In the genomic region with DNA sequence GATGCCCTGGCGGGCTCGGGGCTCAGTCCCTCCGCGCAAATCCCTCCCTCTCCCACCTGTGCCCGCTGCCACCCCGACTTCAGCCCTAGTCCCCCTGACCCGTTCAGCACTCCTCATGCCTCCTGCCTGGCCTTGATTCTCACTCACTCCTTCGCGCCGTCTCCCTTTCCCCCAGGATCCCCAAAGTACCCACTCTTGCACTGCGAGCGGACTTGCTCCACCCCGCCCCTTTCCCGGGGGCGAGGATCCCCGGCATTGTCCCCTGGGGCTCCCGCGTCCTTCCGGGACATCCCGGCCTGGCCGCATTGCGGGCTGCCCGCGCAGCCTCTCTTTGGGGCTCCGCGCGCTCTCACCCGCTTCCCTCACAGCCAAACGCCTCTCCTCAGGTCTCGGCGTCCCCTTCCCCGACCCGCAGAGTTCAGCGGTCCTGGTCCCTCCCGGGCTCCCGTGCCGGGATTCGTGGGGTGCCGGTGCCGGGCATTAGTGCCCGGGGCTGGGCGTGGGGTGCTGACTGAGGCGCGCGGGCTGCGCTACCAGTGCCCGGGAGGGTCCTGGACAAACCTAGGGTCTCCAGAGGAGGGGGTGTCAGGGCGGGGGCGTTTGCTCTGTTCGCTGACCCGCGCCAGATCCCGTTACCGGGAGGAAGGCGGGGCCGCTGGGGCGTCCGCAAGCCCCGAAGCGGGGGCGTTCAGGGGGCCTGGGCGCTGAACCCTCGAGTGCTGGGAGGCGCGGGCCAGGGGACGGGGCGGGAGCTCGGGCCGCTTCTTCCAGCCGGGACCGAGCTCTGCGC, we compare ENCODE assay signal across 8 cellular contexts. TPM values are rescaled to one million over a fixed set of nuclear protein-coding genes. Genes with fewer than 3 reads are reported as not detected.
A peak's percentile ranks its signal among the peaks of the same experiment; 100 is the strongest.
DNase-seq lines count a peak whose midpoint lies in the region; ATAC-seq, FAIRE-seq and TF ChIP-seq lines count a peak whose summit lies in the region.

No MANE protein-coding gene starts in this region.

- H3K27me3 Mint-ChIP-seq in chondrocyte (ENCODE audit: low read depth): no peaks in the 10 kb centered on the region

- H3K36me3 ChIP-seq in HepG2 (replicated peaks in 1 of 2; ENCODE audit: control insufficient read depth in 1 of 2, insufficient read depth in 2 of 2, low read length in 2 of 2): no peaks in the 10 kb centered on the region

- TF ChIP-seq CTCF in RWPE1 (conservative IDR thresholded peaks at IDR 0.05; ENCODE audit: low read depth): no peak
- no peak for TF ChIP-seq CTCF in chondrocyte (IDR thresholded peaks at IDR 0.05)
- TF ChIP-seq CTCF in HepG2 (CRISPR knock-in tag; IDR thresholded peaks at IDR 0.05): no peak

- H3K4me2 ChIP-seq in HepG2 (ENCODE audit: low read depth, low read length): peak overlapping the region; percentile 93

- TF ChIP-seq POLR2A in HepG2 (IDR thresholded peaks at IDR 0.05; ENCODE audit: insufficient read depth in 1 of 2, low read depth in 2 of 2, low read length in 2 of 2): no peak

- H3K4me1 Mint-ChIP-seq in chondrocyte (ENCODE audit: low read depth): peaks cover 50% of the 10 kb centered on the region

- H4K20me1 ChIP-seq in HepG2 (ENCODE audit: insufficient read depth, low read length): no peaks in the 10 kb centered on the region

- peaks cover 20 to 60% of the 10 kb centered on the region in 2 experiments for H3K27me3 ChIP-seq in HepG2 (ENCODE audit: control insufficient read depth in 1 of 2, insufficient read depth in 2 of 2, low read length in 2 of 2)

- peak overlapping the region; percentile 98 for H3K4me3 Mint-ChIP-seq in chondrocyte (ENCODE audit: unreplicated experiment)

- no peak for TF ChIP-seq RAD21 in HepG2 (CRISPR knock-in tag; IDR thresholded peaks at IDR 0.05)

- no peak overlapping the region for H3K9ac ChIP-seq in HepG2 (ENCODE audit: insufficient read depth, low read depth, low read length)

- H3K27ac ChIP-seq in RWPE1 (peak overlapping the region; percentile 78), HepG2 (ENCODE audit: extremely low read length, insufficient read depth, low read length) (no peak overlapping the region)

- FAIRE-seq in HepG2 (lab: Jason Lieb, UNC) (no peak), urothelium cell line (lab: Jason Lieb, UNC) (no peak)

- no peaks in the 10 kb centered on the region for H3K36me3 Mint-ChIP-seq in chondrocyte (ENCODE audit: low read depth)

- 48% methylated on average over 56 of the region's 72 CpGs for WGBS in HepG2 (ENCODE audit: low lambda C conversion rate)

- CTCF ChIA-PET in RWPE1 (lab: Yijun Ruan, JAX): interaction anchor here (0.5 to 2.7 kb wide), 3 partner anchors 291 to 766 kb away, joined by 3 to 28 read pairs (median 4); no protein-coding TSS in a partner anchor
- CTCF ChIA-PET in HepG2 (lab: Yijun Ruan, JAX; ENCODE audit: low intra/inter-chr PET ratio, low total read pairs): no interaction called here

- ATAC-seq in HepG2: peak; percentile 32

- POLR2A ChIA-PET in RWPE1 (lab: Yijun Ruan, JAX; ENCODE audit: low non-redundant PET) (no interaction called here), HepG2 (lab: Yijun Ruan, JAX) (no interaction called here)

- no TSS peak for BruUV-seq in HepG2 (replicated peaks; lab: Mats Ljungman, UMichigan)

- peaks cover 24% of the 10 kb centered on the region for H3K4me1 ChIP-seq in HepG2 (ENCODE audit: insufficient read depth, low read length)

- H2AFZ ChIP-seq in HepG2 (ENCODE audit: low read length): no peak overlapping the region

- H3K9me3 ChIP-seq in HepG2 (ENCODE audit: low read length): no peaks in the 10 kb centered on the region

- intact Hi-C loops in HepG2 (cut with micrococcal nuclease; ENCODE audit: unreplicated experiment): loop anchor here (5.0 kb wide), 1 partner anchor 289 kb away; no protein-coding TSS in a partner anchor

- no peaks in the 10 kb centered on the region for H3K79me2 ChIP-seq in HepG2 (ENCODE audit: insufficient read depth, low read length)

- peak overlapping the region; percentile 64 to 78 (median 66) for H3K4me3 ChIP-seq in HepG2 (replicated peaks in 1 of 3; ENCODE audit: insufficient read depth in 1 of 3, low read depth in 2 of 3, low read length in 3 of 3)

- peak overlapping the region; percentile 94 for H3K27ac Mint-ChIP-seq in chondrocyte (ENCODE audit: unreplicated experiment)

- TF ChIP-seq EP300 in HepG2 (IDR thresholded peaks at IDR 0.05; ENCODE audit: low read depth in 2 of 2, low read length in 2 of 2): no peak
- TF ChIP-seq EP300 in HepG2 (CRISPR knock-in tag; IDR thresholded peaks at IDR 0.05; ENCODE audit: borderline replicate concordance): no peak

- DNase-seq in ELF-1 (ENCODE audit: low read depth, low spot score): peak; percentile 27
- no peak for DNase-seq in RWPE1 (ENCODE audit: low spot score)
- peak; percentile 86 for DNase-seq in chondrocyte (ENCODE audit: low spot score)
- no peak for DNase-seq in HepG2 (ENCODE audit: low spot score)
- DNase-seq in stimulated activated CD8-positive, alpha-beta memory T cell treated with anti-CD3 and anti-CD28 coated beads, Interleukin-2, amount 100 ng/mL, for 48 hours (ENCODE audit: low read depth in 2 of 2): peak; percentile 31 to 46
- DNase-seq in AML-193 (lab: John Stamatoyannopoulos, UW): no peak
- no peak for DNase-seq in urothelium cell line (ENCODE audit: low spot score)
- DNase-seq in NCI-H2029 treated with DMSO at 0.1 percent for 48 hours (lab: John Stamatoyannopoulos, UW): no peak

- no peaks in the 10 kb centered on the region for H3K9me3 Mint-ChIP-seq in chondrocyte (ENCODE audit: low read depth)

- in situ Hi-C loops in HepG2 (cut with HindIII; ENCODE audit: extremely low pct_ligation_motif_present, low pct_unique_long_range_greater_than_20kb): loop anchor here (5.0 kb wide), 1 partner anchor 766 kb away; no protein-coding TSS in a partner anchor

TF ChIP-seq in HepG2, 621 proteins besides CTCF, POLR2A, EP300 and RAD21 (continues in another document):
- TF ChIP-seq ZNF766 (CRISPR knock-in tag; IDR thresholded peaks at IDR 0.05; ENCODE audit: borderline replicate concordance): no peak
- TF ChIP-seq, protein P1, sequence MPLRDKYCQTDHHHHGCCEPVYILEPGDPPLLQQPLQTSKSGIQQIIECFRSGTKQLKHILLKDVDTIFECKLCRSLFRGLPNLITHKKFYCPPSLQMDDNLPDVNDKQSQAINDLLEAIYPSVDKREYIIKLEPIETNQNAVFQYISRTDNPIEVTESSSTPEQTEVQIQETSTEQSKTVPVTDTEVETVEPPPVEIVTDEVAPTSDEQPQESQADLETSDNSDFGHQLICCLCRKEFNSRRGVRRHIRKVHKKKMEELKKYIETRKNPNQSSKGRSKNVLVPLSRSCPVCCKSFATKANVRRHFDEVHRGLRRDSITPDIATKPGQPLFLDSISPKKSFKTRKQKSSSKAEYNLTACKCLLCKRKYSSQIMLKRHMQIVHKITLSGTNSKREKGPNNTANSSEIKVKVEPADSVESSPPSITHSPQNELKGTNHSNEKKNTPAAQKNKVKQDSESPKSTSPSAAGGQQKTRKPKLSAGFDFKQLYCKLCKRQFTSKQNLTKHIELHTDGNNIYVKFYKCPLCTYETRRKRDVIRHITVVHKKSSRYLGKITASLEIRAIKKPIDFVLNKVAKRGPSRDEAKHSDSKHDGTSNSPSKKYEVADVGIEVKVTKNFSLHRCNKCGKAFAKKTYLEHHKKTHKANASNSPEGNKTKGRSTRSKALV (CRISPR knock-in tag; IDR thresholded peaks at IDR 0.05): peak; percentile 39; the same call in 1 of the 2 replicates
- TF ChIP-seq ZNF619 (CRISPR knock-in tag; IDR thresholded peaks at IDR 0.05): no peak
- TF ChIP-seq ZNF556 (CRISPR knock-in tag; IDR thresholded peaks at IDR 0.05; ENCODE audit: borderline replicate concordance): 0 out of 2 replicates have a peak, but pooled peaks have one; percentile 50

RNA-seq across cellular contexts. Expression of a gene that starts 45.6 kb away (rescaled TPM):
- total RNA-seq in chondrocyte (10.7 to 13.3 TPM (median 12.9 TPM) in 3 replicates), HepG2 (2016; rRNA removed; fragmentation: Illumina TruSeq; extraction: Trizol) (11.9 and 13.1 TPM in 2 replicates)
- 13.7 and 14.0 TPM in 2 replicates for total RNA-seq in HepG2 (2016; cell fraction: cytosol; rRNA removed; fragmentation: Illumina TruSeq; extraction: Trizol; ENCODE audit: low read depth)
- total RNA-seq in HepG2 (2016; cell fraction: insoluble cytoplasmic fraction; rRNA removed; fragmentation: Illumina TruSeq; extraction: Trizol): 9.7 and 13.4 TPM in 2 replicates
- total RNA-seq in HepG2 (2016; cell fraction: membrane; rRNA removed; fragmentation: Illumina TruSeq; extraction: Trizol): 9.5 and 10.6 TPM in 2 replicates
- 16.3 and 16.6 TPM in 2 replicates for total RNA-seq in HepG2 (2016; cell fraction: nucleus; rRNA removed; fragmentation: Illumina TruSeq; extraction: Trizol)
- polyA plus RNA-seq in HepG2 (2011; rRNA removed): 32.4 and 36.1 TPM in 2 replicates
- 23.8 and 35.4 TPM in 2 replicates for polyA plus RNA-seq in HepG2 (2011; cell fraction: cytosol; rRNA removed)
- 19.8 and 25.2 TPM in 2 replicates for polyA plus RNA-seq in HepG2 (2011; cell fraction: nucleus; rRNA removed)
- 33.3 and 35.5 TPM in 2 replicates for polyA plus RNA-seq in HepG2 (2012)
- 8.6 and 9.9 TPM in 2 replicates for polyA plus RNA-seq in HepG2 (2016; cell fraction: cytosol; fragmentation: Illumina TruSeq; extraction: Trizol; ENCODE audit: low read depth)
- polyA plus RNA-seq in HepG2 (2016; cell fraction: insoluble cytoplasmic fraction; fragmentation: Illumina TruSeq; extraction: Trizol; ENCODE audit: low read depth): 18.9 and 20.9 TPM in 2 replicates
- 10.4 and 10.7 TPM in 2 replicates for polyA plus RNA-seq in HepG2 (2016; cell fraction: membrane; fragmentation: Illumina TruSeq; extraction: Trizol; ENCODE audit: low read depth)
- 12.4 and 14.2 TPM in 2 replicates for polyA plus RNA-seq in HepG2 (2016; cell fraction: nucleus; fragmentation: Illumina TruSeq; extraction: Trizol; ENCODE audit: insufficient read depth, low read depth)
- polyA minus RNA-seq in HepG2 (2011; rRNA and poly(A)+ RNA removed; ENCODE audit: low replicate concordance): 7.3 and 48.1 TPM in 2 replicates
- polyA minus RNA-seq in HepG2 (2011; cell fraction: cytosol; rRNA and poly(A)+ RNA removed): 13.7 and 15.4 TPM in 2 replicates
- polyA minus RNA-seq in HepG2 (2011; cell fraction: nucleus; rRNA and poly(A)+ RNA removed): 55.6 and 61.8 TPM in 2 replicates

Comparison
In these comparisons a context has a peak if more than half of its experiments do, and no peak if none do; other contexts are left out.
1. DNase-seq: peak in ELF-1 (single experiment), chondrocyte (single experiment) and stimulated activated CD8-positive, alpha-beta memory T cell treated with anti-CD3 and anti-CD28 coated beads, Interleukin-2, amount 100 ng/mL, for 48 hours (2 of 2); none in RWPE1 (single experiment), HepG2 (single experiment), AML-193 (0 of 2), urothelium cell line (single experiment) and NCI-H2029 treated with DMSO at 0.1 percent for 48 hours (single experiment).